19 cellular contexts compared by ENCODE assay signal in genomic region chr20:23296841-23297701, GRCh38. TPM values are rescaled to one million over a fixed set of nuclear protein-coding genes. Genes with fewer than 3 reads are reported as not detected.
DNase-seq lines count a peak whose midpoint lies in the region; ATAC-seq and TF ChIP-seq lines count a peak whose summit lies in the region.
"Had no signal": no experiment of that assay in that cellular context is flagged by ENCODE, and none has a peak within 500 bp of the region (broad histone marks: within the 10 kb centered on the region; RNA-seq: fewer than 3 reads in every experiment).

No MANE protein-coding gene starts in this region.

- H3K4me1 ChIP-seq in SJCRH30 (peaks cover 35% of the 10 kb centered on the region), gastroesophageal sphincter (peaks cover 0 to 17% (median 10%) of the 10 kb centered on the region in 3 donors), psoas muscle (no peaks in the 10 kb centered on the region)
- H3K4me1 ChIP-seq: breast epithelium had no signal

- ATAC-seq in gastroesophageal sphincter: peak; percentile 60
- ATAC-seq in sciatic nerve: peak; percentile 72
- no peak for ATAC-seq in psoas muscle
- ATAC-seq in GM21381 (IDR thresholded peaks at IDR 0.05; ENCODE audit: unreplicated experiment): no peak
- ATAC-seq in GM21367 (IDR thresholded peaks at IDR 0.05; ENCODE audit: unreplicated experiment): no peak
- ATAC-seq: GM12878 had no signal

- H3K4me3 ChIP-seq in SJCRH30: no peak overlapping the region
- no peak overlapping the region for H3K4me3 ChIP-seq in gastroesophageal sphincter
- H3K4me3 ChIP-seq in psoas muscle: no peak overlapping the region
- H3K4me3 ChIP-seq: breast epithelium, GM12878, MG63, SK-N-MC had no signal

- no peaks in the 10 kb centered on the region for H3K36me3 ChIP-seq in SJCRH30
- H3K36me3 ChIP-seq in gastroesophageal sphincter: no peaks in the 10 kb centered on the region
- no peaks in the 10 kb centered on the region for H3K36me3 ChIP-seq in psoas muscle (ENCODE audit: insufficient read depth in 1 of 2, low read depth in 1 of 2)
- H3K36me3 ChIP-seq: breast epithelium, MG63 had no signal

- no peak for TF ChIP-seq EP300 in gastroesophageal sphincter (IDR thresholded peaks at IDR 0.05)

- WGBS in gastroesophageal sphincter (ENCODE audit: low coverage in 1 of 2), 2 donors: 37 to 60% methylated on average over 8 to 10 of the region's 17 CpGs
- 54 to 66% (median 58%) methylated on average over 17 of the region's 17 CpGs for WGBS in psoas muscle, 3 donors

- TF ChIP-seq CTCF in gastroesophageal sphincter (IDR thresholded peaks at IDR 0.05) (no peak), psoas muscle (IDR thresholded peaks at IDR 0.05) (no peak)

- DNase-seq in EH (ENCODE audit: low read depth): peak; percentile 36
- DNase-seq in SJCRH30: peak; percentile 64 to 68
- DNase-seq in sciatic nerve (ENCODE audit: low spot score): no peak
- DNase-seq in DMS79 (lab: John Stamatoyannopoulos, UW): no peak
- DNase-seq in psoas muscle: no peak
- DNase-seq: activated CD4-positive, alpha-beta T cell treated with anti-CD3 and anti-CD28 coated beads, Interleukin-2, amount 10 ng/mL, durations not matched to agents 24 days and 14 days; activated naive CD4-positive, alpha-beta T cell treated with anti-CD3 and anti-CD28 coated beads for 36 hours; hippocampal formation; kidney glomerular epithelial cell; MG63; NCI-H1930; NCI-H446 treated with DMSO at 0.1 percent for 48 hours; stimulated activated CD4-positive, alpha-beta T cell treated with anti-CD3 and anti-CD28 coated beads, Interleukin-15, amount 100 ng/mL, for 24 hours had no signal

- intact Hi-C loops in sciatic nerve (cut with DNase I) (no loop called here), psoas muscle (cut with DNase I) (no loop called here)

- TF ChIP-seq POLR2A in gastroesophageal sphincter (IDR thresholded peaks at IDR 0.05): no peak

- H3K27me3 ChIP-seq in SJCRH30 (no peaks in the 10 kb centered on the region), gastroesophageal sphincter (no peaks in the 10 kb centered on the region), psoas muscle (ENCODE audit: insufficient read depth in 3 of 3, low read length in 2 of 3) (no peaks in the 10 kb centered on the region)
- H3K27me3 ChIP-seq: breast epithelium, MG63 had no signal

- H3K9me3 ChIP-seq in SJCRH30 (replicated peaks) (no peaks in the 10 kb centered on the region), gastroesophageal sphincter (no peaks in the 10 kb centered on the region), psoas muscle (no peaks in the 10 kb centered on the region)
- H3K9me3 ChIP-seq: breast epithelium, MG63 had no signal

- H3K27ac ChIP-seq in SJCRH30 (peak overlapping the region; percentile 26; the same call in 1 of the 2 replicates), gastroesophageal sphincter (peak overlapping the region in 3 of 4 donors; percentile 2 to 53 (median 31)), psoas muscle (no peak overlapping the region)
- H3K27ac ChIP-seq: breast epithelium, SK-N-MC had no signal

RNA-seq across cellular contexts. Expression of gene NXT1, which starts 53.5 kb away (rescaled TPM):
- total RNA-seq in SJCRH30 (2014; rRNA removed; shearing (Covaris generic)): 85.9 and 90.7 TPM in 2 replicates
- total RNA-seq in gastroesophageal sphincter: 10 to 100 TPM; 21.3 to 42.0 (median 26.5) TPM
- 15.9 TPM for total RNA-seq in sciatic nerve
- 10 to 100 TPM in 3 of 4 donors, 1 to 10 TPM in 1; 6.7 to 18.9 (median 11.1) TPM for total RNA-seq in psoas muscle
- 10 to 100 TPM in 2 of 3 donors, 1 to 10 TPM in 1; 8.9 to 29.9 (median 11.4) TPM for polyA plus RNA-seq in psoas muscle

Comparison
In these comparisons a context has a peak if more than half of its experiments do, and no peak if none do; other contexts are left out.
1. DNase-seq: peak in EH (single experiment) and SJCRH30 (2 of 2); none in sciatic nerve (single experiment), DMS79 (single experiment) and psoas muscle (0 of 2).
2. ATAC-seq: peak in gastroesophageal sphincter (single experiment) and sciatic nerve (single experiment); none in psoas muscle (0 of 4), GM21381 (single experiment) and GM21367 (single experiment).